In the genomic region with DNA sequence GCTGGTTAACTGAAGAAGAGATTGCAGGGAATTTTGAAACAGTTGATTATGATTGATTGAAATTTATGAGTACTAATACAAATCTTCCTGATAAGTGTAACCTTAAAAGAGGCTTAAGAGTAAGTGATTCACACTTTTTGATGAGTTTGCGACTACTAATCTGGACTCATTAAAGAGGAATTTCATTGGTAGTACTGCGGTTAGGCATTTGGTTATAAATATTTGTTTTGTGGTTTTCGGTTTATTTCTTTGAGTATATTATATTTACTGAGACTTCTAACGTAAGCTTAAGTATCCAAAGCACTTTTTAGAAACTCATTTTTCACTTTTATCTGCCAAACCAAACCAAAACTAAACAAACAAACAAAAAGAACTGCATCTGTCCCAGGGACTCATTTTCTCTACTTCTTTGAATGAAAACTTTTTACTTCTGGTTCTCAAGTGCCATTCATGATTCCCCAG, we compare ENCODE assay signal across 24 cellular contexts. TPM values are rescaled to one million over a fixed set of nuclear protein-coding genes. Genes with fewer than 3 reads are reported as not detected.
DNase-seq lines count a peak whose midpoint lies in the region; TF ChIP-seq lines count a peak whose summit lies in the region.
"Had no signal": no experiment of that assay in that cellular context is flagged by ENCODE, and none has a peak within 500 bp of the region (broad histone marks: within the 10 kb centered on the region; RNA-seq: fewer than 3 reads in every experiment).

No MANE protein-coding gene starts in this region.

- no peaks in the 10 kb centered on the region for H3K4me1 Mint-ChIP-seq in Calu3 (ENCODE audit: low read depth, unreplicated experiment)

- no peak overlapping the region for H3K4me3 Mint-ChIP-seq in Calu3 (ENCODE audit: low read depth, unreplicated experiment)
- H3K4me3 Mint-ChIP-seq: activated CD4-positive, alpha-beta memory T cell treated with anti-CD3 and anti-CD28 coated beads for 36 hours; activated naive CD4-positive, alpha-beta T cell treated with anti-CD3 and anti-CD28 coated beads for 36 hours; CD8-positive, alpha-beta T cell; stimulated activated naive CD8-positive, alpha-beta T cell treated with anti-CD3 and anti-CD28 coated beads, Interleukin-15, Interleukin-2, amounts not matched to agents 100 ng/mL and 50 ng/mL, for 24 hours had no signal

- peak overlapping the region; percentile 26 for H3K4me2 ChIP-seq in osteoblast (ENCODE audit: insufficient read depth, low read length)

- H3K9me3 ChIP-seq in osteoblast (ENCODE audit: low read depth, low read length), result no peaks in the 10 kb centered on the region
- H3K9me3 ChIP-seq: sigmoid colon had no signal

- H3K4me3 ChIP-seq in epithelial cell of esophagus (ENCODE audit: low read length) (no peak overlapping the region), osteoblast (ENCODE audit: insufficient read depth, low read length) (no peak overlapping the region)
- H3K4me3 ChIP-seq: sigmoid colon had no signal

- H2AFZ ChIP-seq in osteoblast (ENCODE audit: low read length), result no peak overlapping the region

- no peaks in the 10 kb centered on the region for H3K9me3 Mint-ChIP-seq in Calu3 (ENCODE audit: low read depth, unreplicated experiment)
- H3K9me3 Mint-ChIP-seq: brain; CD8-positive, alpha-beta T cell; stimulated activated naive CD8-positive, alpha-beta T cell treated with anti-CD3 and anti-CD28 coated beads, Interleukin-15, Interleukin-2, amounts not matched to agents 100 ng/mL and 50 ng/mL, for 24 hours had no signal

- H3K27ac ChIP-seq in osteoblast (ENCODE audit: low read depth, low read length), result no peak overlapping the region
- H3K27ac ChIP-seq: sigmoid colon, WERI-Rb-1 had no signal

- peaks cover 53% of the 10 kb centered on the region for H3K79me2 ChIP-seq in osteoblast (ENCODE audit: insufficient read depth, low read length)

- no peaks in the 10 kb centered on the region for H3K27me3 Mint-ChIP-seq in Calu3 (ENCODE audit: unreplicated experiment)
- H3K27me3 Mint-ChIP-seq: activated CD4-positive, alpha-beta memory T cell treated with anti-CD3 and anti-CD28 coated beads for 36 hours; stimulated activated naive CD8-positive, alpha-beta T cell treated with anti-CD3 and anti-CD28 coated beads, Interleukin-15, Interleukin-2, amounts not matched to agents 100 ng/mL and 50 ng/mL, for 24 hours had no signal

- peak; percentile 77 for DNase-seq in EL
- DNase-seq in LHCN-M2 (ENCODE audit: low read depth), result peak; percentile 9
- DNase-seq in epithelial cell of esophagus (ENCODE audit: low read depth), result peak; percentile 80
- no peak for DNase-seq in osteoblast (ENCODE audit: insufficient read length, low spot score, missing footprints)
- no peak for DNase-seq in Calu3
- DNase-seq in GM19240 (ENCODE audit: insufficient read length, low spot score), result no peak
- no peak for DNase-seq in globus pallidus (ENCODE audit: low spot score)
- no peak for DNase-seq in ecto neural progenitor cell (ENCODE audit: low spot score)
- DNase-seq: activated CD4-positive, alpha-beta memory T cell treated with anti-CD3 and anti-CD28 coated beads for 36 hours; activated naive CD4-positive, alpha-beta T cell treated with anti-CD3 and anti-CD28 coated beads for 36 hours; activated T-cell treated with anti-CD3 and anti-CD28 coated beads, Interleukin-2, amount 50 U/mL, for 1 hour; CD8-positive, alpha-beta T cell; cortex of kidney; DND-41; MM.1S; NCI-H1694 treated with DMSO at 0.1 percent for 48 hours; NCI-H446; occipital lobe; sigmoid colon; stimulated activated CD4-positive, alpha-beta T cell treated with anti-CD3 and anti-CD28 coated beads, Interleukin-2, amount 100 ng/mL, for 24 hours; T-helper 1 cell; WERI-Rb-1 had no signal

- peaks cover 18% of the 10 kb centered on the region for H3K4me1 ChIP-seq in osteoblast (ENCODE audit: insufficient read depth, low read length)

- H3K27ac Mint-ChIP-seq in Calu3 (ENCODE audit: unreplicated experiment), result no peak overlapping the region
- H3K27ac Mint-ChIP-seq: activated CD4-positive, alpha-beta memory T cell treated with anti-CD3 and anti-CD28 coated beads for 36 hours; activated naive CD4-positive, alpha-beta T cell treated with anti-CD3 and anti-CD28 coated beads for 36 hours; CD8-positive, alpha-beta T cell; stimulated activated naive CD8-positive, alpha-beta T cell treated with anti-CD3 and anti-CD28 coated beads, Interleukin-15, Interleukin-2, amounts not matched to agents 100 ng/mL and 50 ng/mL, for 24 hours had no signal

- no TSS peak for BruUV-seq in Calu3 (replicated peaks; lab: Mats Ljungman, UMichigan)

- intact Hi-C loops in Calu3 (cut with micrococcal nuclease; ENCODE audit: unreplicated experiment), result no loop called here

- peaks cover 4% of the 10 kb centered on the region for H4K20me1 ChIP-seq in osteoblast (ENCODE audit: insufficient read depth, low read length)

- CTCF ChIA-PET in Calu3 (lab: Charles Lee), result no interaction called here

- peaks cover 5% of the 10 kb centered on the region for H3K36me3 ChIP-seq in osteoblast (ENCODE audit: insufficient read depth, low read length)
- H3K36me3 ChIP-seq: sigmoid colon, WERI-Rb-1 had no signal

- H3K36me3 Mint-ChIP-seq in Calu3 (ENCODE audit: insufficient read depth, unreplicated experiment), result no peaks in the 10 kb centered on the region
- H3K36me3 Mint-ChIP-seq: activated CD4-positive, alpha-beta memory T cell treated with anti-CD3 and anti-CD28 coated beads for 36 hours; CD8-positive, alpha-beta T cell had no signal

- H3K27me3 ChIP-seq in osteoblast (ENCODE audit: insufficient read depth, low read length), result no peaks in the 10 kb centered on the region
- H3K27me3 ChIP-seq: sigmoid colon had no signal

- TF ChIP-seq CTCF in epithelial cell of esophagus (IDR thresholded peaks at IDR 0.05; ENCODE audit: insufficient read depth, low read depth, low read length, missing control alignments) (no peak), osteoblast (IDR thresholded peaks at IDR 0.05; ENCODE audit: extremely low read depth, low read depth, low read length) (no peak), Calu3 (IDR thresholded peaks at IDR 0.05; ENCODE audit: unreplicated experiment) (no peak)

RNA-seq across cellular contexts. Expression of a gene that starts 20.7 kb away (rescaled TPM):
- total RNA-seq in LHCN-M2 (2014; rRNA removed), result 2.0 and 2.8 TPM in 2 replicates
- 0.90 TPM for polyA plus RNA-seq in LHCN-M2 (2012)
- total RNA-seq in osteoblast, result 35.8 and 35.9 TPM in 2 replicates
- total RNA-seq in Calu3 (2022), result 2.0 and 3.8 TPM in 2 replicates
- total RNA-seq: activated CD4-positive, alpha-beta memory T cell treated with anti-CD3 and anti-CD28 coated beads for 36 hours; activated naive CD4-positive, alpha-beta T cell treated with anti-CD3 and anti-CD28 coated beads for 36 hours; CD8-positive, alpha-beta T cell had no signal

Comparison
In these comparisons a context has a peak if more than half of its experiments do, and no peak if none do; other contexts are left out.
1. DNase-seq: peak in EL (single experiment), LHCN-M2 (single experiment) and epithelial cell of esophagus (single experiment); none in osteoblast (single experiment), Calu3 (single experiment), GM19240 (single experiment), globus pallidus (single experiment) and ecto neural progenitor cell (single experiment).